ENCODE assay signal across 1 cellular context in the genomic region with DNA sequence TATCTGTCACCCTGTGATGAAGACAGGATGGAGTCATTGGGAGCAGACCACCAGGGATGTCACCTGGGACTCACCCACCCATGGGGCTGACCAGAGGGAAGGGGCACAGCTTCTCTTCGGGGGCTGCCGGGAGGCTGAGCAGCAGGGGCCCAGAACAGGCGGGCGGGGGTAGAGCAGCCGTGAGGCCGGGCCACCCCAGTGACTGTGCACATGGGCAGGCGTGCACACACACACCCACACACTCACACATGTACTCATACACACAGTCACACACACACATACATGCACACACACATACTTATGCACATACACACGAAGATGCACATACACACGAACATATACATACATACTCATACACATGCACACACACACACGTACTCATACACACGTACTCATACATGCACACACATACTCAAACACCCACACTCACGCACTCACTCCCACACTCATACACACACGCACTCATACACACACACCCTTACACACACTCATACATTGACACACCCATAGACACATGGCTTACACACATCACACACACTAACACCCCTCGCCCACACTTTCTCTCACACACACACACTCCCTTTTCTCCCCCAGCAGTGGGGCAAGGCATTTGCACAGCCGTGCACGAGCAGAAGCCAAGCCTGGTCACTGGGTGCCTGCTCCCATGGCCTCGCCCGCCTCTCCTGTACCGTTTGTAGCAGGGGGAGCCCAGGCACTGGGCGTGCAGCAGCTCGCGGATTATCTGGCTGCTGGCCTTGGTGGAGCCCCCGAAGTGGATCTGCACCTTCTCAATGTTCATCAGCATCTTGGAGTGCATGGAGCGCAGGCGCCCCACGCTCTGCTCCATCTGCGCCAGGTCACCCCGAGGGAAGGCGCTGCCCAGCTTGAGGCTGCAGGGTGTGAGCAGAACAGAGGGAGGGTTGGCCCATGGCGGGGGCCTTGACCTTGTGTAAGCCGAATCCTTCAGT.
TF ChIP-seq lines count a peak whose summit lies in the region.

No MANE protein-coding gene starts in this region.

TF ChIP-seq in HEK293, 187 proteins besides CTCF, POLR2A, EP300 and RAD21:
- TF ChIP-seq, protein P1, sequence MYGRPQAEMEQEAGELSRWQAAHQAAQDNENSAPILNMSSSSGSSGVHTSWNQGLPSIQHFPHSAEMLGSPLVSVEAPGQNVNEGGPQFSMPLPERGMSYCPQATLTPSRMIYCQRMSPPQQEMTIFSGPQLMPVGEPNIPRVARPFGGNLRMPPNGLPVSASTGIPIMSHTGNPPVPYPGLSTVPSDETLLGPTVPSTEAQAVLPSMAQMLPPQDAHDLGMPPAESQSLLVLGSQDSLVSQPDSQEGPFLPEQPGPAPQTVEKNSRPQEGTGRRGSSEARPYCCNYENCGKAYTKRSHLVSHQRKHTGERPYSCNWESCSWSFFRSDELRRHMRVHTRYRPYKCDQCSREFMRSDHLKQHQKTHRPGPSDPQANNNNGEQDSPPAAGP (tag by site-specific recombination; IDR thresholded peaks at IDR 0.05) = peak; percentile 58
- TF ChIP-seq, protein P2, sequence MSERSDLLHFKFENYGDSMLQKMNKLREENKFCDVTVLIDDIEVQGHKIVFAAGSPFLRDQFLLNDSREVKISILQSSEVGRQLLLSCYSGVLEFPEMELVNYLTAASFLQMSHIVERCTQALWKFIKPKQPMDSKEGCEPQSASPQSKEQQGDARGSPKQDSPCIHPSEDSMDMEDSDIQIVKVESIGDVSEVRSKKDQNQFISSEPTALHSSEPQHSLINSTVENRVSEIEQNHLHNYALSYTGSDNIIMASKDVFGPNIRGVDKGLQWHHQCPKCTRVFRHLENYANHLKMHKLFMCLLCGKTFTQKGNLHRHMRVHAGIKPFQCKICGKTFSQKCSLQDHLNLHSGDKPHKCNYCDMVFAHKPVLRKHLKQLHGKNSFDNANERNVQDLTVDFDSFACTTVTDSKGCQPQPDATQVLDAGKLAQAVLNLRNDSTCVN (tag by site-specific recombination; optimal IDR thresholded peaks at IDR 0.05) = peak; percentile 23
- TF ChIP-seq YY2 (tag by site-specific recombination; IDR thresholded peaks at IDR 0.05) = 0 out of 2 replicates have a peak, but pooled peaks have one; percentile 29
- TF ChIP-seq, protein P3, sequence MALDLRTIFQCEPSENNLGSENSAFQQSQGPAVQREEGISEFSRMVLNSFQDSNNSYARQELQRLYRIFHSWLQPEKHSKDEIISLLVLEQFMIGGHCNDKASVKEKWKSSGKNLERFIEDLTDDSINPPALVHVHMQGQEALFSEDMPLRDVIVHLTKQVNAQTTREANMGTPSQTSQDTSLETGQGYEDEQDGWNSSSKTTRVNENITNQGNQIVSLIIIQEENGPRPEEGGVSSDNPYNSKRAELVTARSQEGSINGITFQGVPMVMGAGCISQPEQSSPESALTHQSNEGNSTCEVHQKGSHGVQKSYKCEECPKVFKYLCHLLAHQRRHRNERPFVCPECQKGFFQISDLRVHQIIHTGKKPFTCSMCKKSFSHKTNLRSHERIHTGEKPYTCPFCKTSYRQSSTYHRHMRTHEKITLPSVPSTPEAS (tag by site-specific recombination; IDR thresholded peaks at IDR 0.05) = peak; percentile 94
- no peak for TF ChIP-seq SP3 (tag by site-specific recombination; IDR thresholded peaks at IDR 0.05)
- TF ChIP-seq, protein P4, sequence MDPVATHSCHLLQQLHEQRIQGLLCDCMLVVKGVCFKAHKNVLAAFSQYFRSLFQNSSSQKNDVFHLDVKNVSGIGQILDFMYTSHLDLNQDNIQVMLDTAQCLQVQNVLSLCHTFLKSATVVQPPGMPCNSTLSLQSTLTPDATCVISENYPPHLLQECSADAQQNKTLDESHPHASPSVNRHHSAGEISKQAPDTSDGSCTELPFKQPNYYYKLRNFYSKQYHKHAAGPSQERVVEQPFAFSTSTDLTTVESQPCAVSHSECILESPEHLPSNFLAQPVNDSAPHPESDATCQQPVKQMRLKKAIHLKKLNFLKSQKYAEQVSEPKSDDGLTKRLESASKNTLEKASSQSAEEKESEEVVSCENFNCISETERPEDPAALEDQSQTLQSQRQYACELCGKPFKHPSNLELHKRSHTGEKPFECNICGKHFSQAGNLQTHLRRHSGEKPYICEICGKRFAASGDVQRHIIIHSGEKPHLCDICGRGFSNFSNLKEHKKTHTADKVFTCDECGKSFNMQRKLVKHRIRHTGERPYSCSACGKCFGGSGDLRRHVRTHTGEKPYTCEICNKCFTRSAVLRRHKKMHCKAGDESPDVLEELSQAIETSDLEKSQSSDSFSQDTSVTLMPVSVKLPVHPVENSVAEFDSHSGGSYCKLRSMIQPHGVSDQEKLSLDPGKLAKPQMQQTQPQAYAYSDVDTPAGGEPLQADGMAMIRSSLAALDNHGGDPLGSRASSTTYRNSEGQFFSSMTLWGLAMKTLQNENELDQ (tag by site-specific recombination; IDR thresholded peaks at IDR 0.05; ENCODE audit: low read depth) = no peak
- TF ChIP-seq EGR2 (tag by site-specific recombination; IDR thresholded peaks at IDR 0.05; ENCODE audit: low read depth) = peak; percentile 96
- TF ChIP-seq SALL2 (tag by site-specific recombination; IDR thresholded peaks at IDR 0.05; ENCODE audit: borderline replicate concordance) = peak; percentile 80; the same call in 1 of the 2 replicates
- TF ChIP-seq ZBTB48 (tag by site-specific recombination; IDR thresholded peaks at IDR 0.05) = 0 out of 2 replicates have a peak, but pooled peaks have one; percentile 24
- 0 out of 2 replicates have a peak, but pooled peaks have one; percentile 14 for TF ChIP-seq ZNF600 (tag by site-specific recombination; IDR thresholded peaks at IDR 0.05)
- TF ChIP-seq ZFHX2 (tag by site-specific recombination; conservative IDR thresholded peaks at IDR 0.05) = peak; percentile 99
- no peak for TF ChIP-seq ZNF626 (tag by site-specific recombination; IDR thresholded peaks at IDR 0.05)
- peak; percentile 75; the same call in 1 of the 2 replicates for TF ChIP-seq ZBTB7A (tag by site-specific recombination; IDR thresholded peaks at IDR 0.05; ENCODE audit: low read depth)
- TF ChIP-seq ZNF621 (tag by site-specific recombination; IDR thresholded peaks at IDR 0.05) = peak; percentile 57; the same call in 1 of the 2 replicates
- 0 out of 2 replicates have a peak, but pooled peaks have one; percentile 20 for TF ChIP-seq KLF1 (tag by site-specific recombination; IDR thresholded peaks at IDR 0.05)
- TF ChIP-seq ZNF521 (tag by site-specific recombination; IDR thresholded peaks at IDR 0.05) = peak; percentile 80; the same call in 1 of the 2 replicates
- TF ChIP-seq ZNF311 (tag by site-specific recombination; IDR thresholded peaks at IDR 0.05; ENCODE audit: borderline replicate concordance) = peak; percentile 74; the same call in 1 of the 2 replicates
- no peak for TF ChIP-seq ZBTB1 (tag by site-specific recombination; IDR thresholded peaks at IDR 0.05)
- peak; percentile 53; the same call in 1 of the 2 replicates for TF ChIP-seq ZNF266 (tag by site-specific recombination; IDR thresholded peaks at IDR 0.05; ENCODE audit: low read depth)
- peak; percentile 19; the same call in 1 of the 2 replicates for TF ChIP-seq ZSCAN23 (tag by site-specific recombination; IDR thresholded peaks at IDR 0.05)
- TF ChIP-seq ZNF169 (tag by site-specific recombination; IDR thresholded peaks at IDR 0.05) = 0 out of 2 replicates have a peak, but pooled peaks have one; percentile 60
- no peak for TF ChIP-seq ZBTB21 (tag by site-specific recombination; IDR thresholded peaks at IDR 0.05)
- 0 out of 2 replicates have a peak, but pooled peaks have one; percentile 35 for TF ChIP-seq ZNF776 (tag by site-specific recombination; IDR thresholded peaks at IDR 0.05; ENCODE audit: borderline replicate concordance)
- TF ChIP-seq KLF9 (tag by site-specific recombination; IDR thresholded peaks at IDR 0.05; ENCODE audit: low read depth) = peak; percentile 46; the same call in 1 of the 2 replicates
- no peak for TF ChIP-seq WT1 (tag by site-specific recombination; IDR thresholded peaks at IDR 0.05)
- TF ChIP-seq, protein P5, sequence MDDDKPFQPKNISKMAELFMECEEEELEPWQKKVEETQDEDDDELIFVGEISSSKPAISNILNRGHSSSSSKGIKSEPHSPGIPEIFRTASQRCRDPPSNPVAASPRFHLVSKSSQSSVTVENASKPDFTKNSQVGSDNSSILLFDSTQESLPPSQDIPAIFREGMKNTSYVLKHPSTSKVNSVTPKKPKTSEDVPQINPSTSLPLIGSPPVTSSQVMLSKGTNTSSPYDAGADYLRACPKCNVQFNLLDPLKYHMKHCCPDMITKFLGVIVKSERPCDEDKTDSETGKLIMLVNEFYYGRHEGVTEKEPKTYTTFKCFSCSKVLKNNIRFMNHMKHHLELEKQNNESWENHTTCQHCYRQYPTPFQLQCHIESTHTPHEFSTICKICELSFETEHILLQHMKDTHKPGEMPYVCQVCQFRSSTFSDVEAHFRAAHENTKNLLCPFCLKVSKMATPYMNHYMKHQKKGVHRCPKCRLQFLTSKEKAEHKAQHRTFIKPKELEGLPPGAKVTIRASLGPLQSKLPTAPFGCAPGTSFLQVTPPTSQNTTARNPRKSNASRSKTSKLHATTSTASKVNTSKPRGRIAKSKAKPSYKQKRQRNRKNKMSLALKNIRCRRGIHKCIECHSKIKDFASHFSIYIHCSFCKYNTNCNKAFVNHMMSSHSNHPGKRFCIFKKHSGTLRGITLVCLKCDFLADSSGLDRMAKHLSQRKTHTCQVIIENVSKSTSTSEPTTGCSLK (tag by site-specific recombination; IDR thresholded peaks at IDR 0.05) = 0 out of 2 replicates have a peak, but pooled peaks have one; percentile 45
- no peak for TF ChIP-seq ZNF433 (tag by site-specific recombination; IDR thresholded peaks at IDR 0.05; ENCODE audit: low read depth)
- 0 out of 2 replicates have a peak, but pooled peaks have one; percentile 41 for TF ChIP-seq ZNF658 (tag by site-specific recombination; IDR thresholded peaks at IDR 0.05)
